Comparison of ENCODE assay signal across 9 cellular contexts in the genomic region with DNA sequence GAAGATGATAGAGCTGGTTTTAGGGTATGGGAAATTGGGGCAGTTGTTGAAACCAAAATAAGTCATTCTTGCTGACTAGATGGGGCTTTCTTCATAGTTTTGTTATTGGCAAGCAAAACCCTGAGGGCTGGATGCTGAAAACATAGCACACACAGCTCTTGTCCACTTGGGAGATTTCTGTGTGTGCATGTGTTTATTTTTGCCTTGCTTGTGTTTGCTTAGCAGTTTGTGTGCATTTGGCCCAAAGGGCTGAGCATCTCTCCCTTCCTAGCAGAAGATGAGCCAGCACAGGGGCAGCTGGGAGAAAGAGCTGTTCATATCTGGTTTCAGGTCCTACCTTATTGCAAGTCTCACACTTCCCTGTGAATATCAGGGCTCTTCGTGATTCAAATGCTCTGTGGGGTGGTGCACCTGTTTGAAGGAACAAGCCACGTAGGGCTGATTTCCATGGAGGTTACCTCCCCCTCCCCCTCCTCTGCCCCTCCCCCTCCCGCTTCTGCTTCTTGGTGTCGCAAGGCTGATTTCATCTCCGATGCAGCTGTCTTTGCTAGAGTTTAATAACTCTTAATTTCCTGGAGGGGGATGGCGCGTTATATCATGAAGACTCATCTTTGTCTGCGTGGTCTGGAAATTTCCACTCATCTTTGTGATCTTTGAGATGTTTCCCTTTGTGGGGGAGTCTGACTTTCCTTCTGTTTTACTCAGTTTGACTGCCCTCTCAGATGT.
DNase-seq lines count a peak whose midpoint lies in the region; ATAC-seq and TF ChIP-seq lines count a peak whose summit lies in the region.
"Had no signal": no experiment of that assay in that cellular context is flagged by ENCODE, and none has a peak within 500 bp of the region (broad histone marks: within the 10 kb centered on the region; RNA-seq: fewer than 3 reads in every experiment).

No MANE protein-coding gene starts in this region.

- H3K4me3 ChIP-seq in right cardiac atrium (ENCODE audit: low read length) (no peak overlapping the region), skeletal muscle satellite cell (ENCODE audit: low read length) (no peak overlapping the region), coronary artery (no peak overlapping the region), ovary (no peak overlapping the region)
- H3K4me3 ChIP-seq: lung had no signal

- peak overlapping the region; percentile 37 for H3K4me2 ChIP-seq in skeletal muscle satellite cell (ENCODE audit: low read length)

- ATAC-seq in Right ventricle myocardium inferior = peak; percentile 15
- no peak for ATAC-seq in right cardiac atrium
- peak; percentile 64 for ATAC-seq in HG03139 (IDR thresholded peaks at IDR 0.05; ENCODE audit: unreplicated experiment)

- H3K4me1 ChIP-seq in right cardiac atrium (ENCODE audit: control insufficient read depth, insufficient read depth, low read length) = peaks cover 23% of the 10 kb centered on the region
- peaks cover 58% of the 10 kb centered on the region for H3K4me1 ChIP-seq in skeletal muscle satellite cell (ENCODE audit: control insufficient read depth, insufficient read depth, low read length)
- H3K4me1 ChIP-seq in ovary (ENCODE audit: insufficient read depth) = peaks cover 15% of the 10 kb centered on the region

- no peak for TF ChIP-seq EP300 in ovary (IDR thresholded peaks at IDR 0.05)

- intact Hi-C loops in Right ventricle myocardium inferior (cut with DNase I) = no loop called here
- intact Hi-C loops in right cardiac atrium (cut with DNase I) = no loop called here
- intact Hi-C loops in ovary (cut with DNase I) = no loop called here

- TF ChIP-seq CTCF in coronary artery (IDR thresholded peaks at IDR 0.05) = no peak
- TF ChIP-seq CTCF in ovary (IDR thresholded peaks at IDR 0.05) = no peak

- TF ChIP-seq POLR2A in ovary (IDR thresholded peaks at IDR 0.05) = no peak

- H3K27me3 ChIP-seq in right cardiac atrium (ENCODE audit: control insufficient read depth, insufficient read depth) = no peaks in the 10 kb centered on the region
- H3K27me3 ChIP-seq in skeletal muscle satellite cell (ENCODE audit: control insufficient read depth, insufficient read depth, low read length) = no peaks in the 10 kb centered on the region
- H3K27me3 ChIP-seq in ovary = no peaks in the 10 kb centered on the region

- no peaks in the 10 kb centered on the region for H3K9me3 ChIP-seq in right cardiac atrium (ENCODE audit: control insufficient read depth, low read length)
- H3K9me3 ChIP-seq in skeletal muscle satellite cell (replicated peaks; ENCODE audit: low read length) = no peaks in the 10 kb centered on the region
- H3K9me3 ChIP-seq in ovary = no peaks in the 10 kb centered on the region

- peak overlapping the region; percentile 62 for H3K9ac ChIP-seq in skeletal muscle satellite cell (ENCODE audit: low read depth, low read length)

- WGBS in right cardiac atrium = 47% methylated on average over 8 of the region's 8 CpGs
- WGBS in ovary, 3 donors = 80 to 88% (median 86%) methylated on average over 8 of the region's 8 CpGs

- H3K27ac ChIP-seq in right cardiac atrium (ENCODE audit: low read length) (no peak overlapping the region), coronary artery (no peak overlapping the region), ovary (no peak overlapping the region)

- DNase-seq in Right ventricle myocardium inferior (ENCODE audit: missing footprints) (no peak), right cardiac atrium (no peak), activated T-cell treated with anti-CD3 and anti-CD28 coated beads for 4 hours (peak; percentile 34), HPDE6-E6E7 (ENCODE audit: extremely low spot score) (no peak), coronary artery (ENCODE audit: low spot score) (no peak), ovary (no peak)

- H3K36me3 ChIP-seq in skeletal muscle satellite cell (ENCODE audit: insufficient read depth, low read length) (no peaks in the 10 kb centered on the region), ovary (no peaks in the 10 kb centered on the region)

Comparison
In these comparisons a context has a peak if more than half of its experiments do, and no peak if none do; other contexts are left out.
1. ATAC-seq: peak in Right ventricle myocardium inferior (single experiment) and HG03139 (single experiment); none in right cardiac atrium (0 of 2).